Comparison of ENCODE assay signal across 12 cellular contexts in genomic region chr3:169841171-169841570, GRCh38. TPM values are rescaled to one million over a fixed set of nuclear protein-coding genes. Genes with fewer than 3 reads are reported as not detected.
DNase-seq lines count a peak whose midpoint lies in the region; ATAC-seq and TF ChIP-seq lines count a peak whose summit lies in the region.
"Had no signal": no experiment of that assay in that cellular context is flagged by ENCODE, and none has a peak within 500 bp of the region (broad histone marks: within the 10 kb centered on the region; RNA-seq: fewer than 3 reads in every experiment).

No MANE protein-coding gene starts in this region.

- DNase-seq in NCI-H2196 (lab: John Stamatoyannopoulos, UW; ENCODE audit: unreplicated experiment) (peak; percentile 22), NCI-H2196 treated with DMSO at 0.1 percent for 48 hours (lab: John Stamatoyannopoulos, UW; ENCODE audit: unreplicated experiment) (no peak), NCI-H2171 treated with DMSO at 0.1 percent for 48 hours (lab: John Stamatoyannopoulos, UW) (peak; percentile 80), thyroid gland (peak; percentile 27 to 46), vagina (ENCODE audit: extremely low spot score in 2 of 2) (no peak), NCI-H1092 treated with DMSO at 0.1 percent for 48 hours (lab: John Stamatoyannopoulos, UW) (no peak), left ventricle myocardium superior (no peak)
- DNase-seq: NCI-H774, occipital lobe had no signal

- H3K4me3 ChIP-seq in thyroid gland (replicated peaks in 1 of 3): no peak overlapping the region
- no peak overlapping the region for H3K4me3 ChIP-seq in vagina
- H3K4me3 ChIP-seq: ascending aorta, thoracic aorta had no signal

- H3K9me3 ChIP-seq in thyroid gland: no peaks in the 10 kb centered on the region
- no peaks in the 10 kb centered on the region for H3K9me3 ChIP-seq in vagina
- H3K9me3 ChIP-seq: ascending aorta, thoracic aorta had no signal

- H3K4me1 ChIP-seq in thyroid gland (no peaks in the 10 kb centered on the region), vagina (no peaks in the 10 kb centered on the region)
- H3K4me1 ChIP-seq: ascending aorta had no signal

- H3K27me3 ChIP-seq in thyroid gland (no peaks in the 10 kb centered on the region), vagina (no peaks in the 10 kb centered on the region)
- H3K27me3 ChIP-seq: ascending aorta had no signal

- H3K36me3 ChIP-seq in thyroid gland (no peaks in the 10 kb centered on the region), vagina (no peaks in the 10 kb centered on the region)
- H3K36me3 ChIP-seq: ascending aorta, thoracic aorta had no signal

- H3K27ac ChIP-seq in thyroid gland (no peak overlapping the region), vagina (no peak overlapping the region)
- H3K27ac ChIP-seq: ascending aorta, thoracic aorta had no signal

- TF ChIP-seq POLR2A in thyroid gland (IDR thresholded peaks at IDR 0.05) (no peak), vagina (IDR thresholded peaks at IDR 0.05) (no peak)

- intact Hi-C loops in thyroid gland (cut with DNase I) (no loop called here), vagina (cut with DNase I) (no loop called here), left ventricle myocardium superior (cut with micrococcal nuclease) (no loop called here)

- ATAC-seq in HG02885 (IDR thresholded peaks at IDR 0.05; ENCODE audit: poor library complexity, unreplicated experiment) (peak; percentile 76), left ventricle myocardium superior (no peak)

- WGBS in thyroid gland, 2 donors: 39 to 43% methylated on average over 4 of the region's 4 CpGs

- TF ChIP-seq CTCF in thyroid gland (IDR thresholded peaks at IDR 0.05) (no peak), vagina (IDR thresholded peaks at IDR 0.05) (no peak)

RNA-seq across cellular contexts. Expression of gene LRRC34, which starts 28.5 kb away (rescaled TPM):
- total RNA-seq in thyroid gland (1 to 10 TPM; 2.9 to 6.6 (median 5.1) TPM), vagina (0.49 TPM), left ventricle myocardium superior (1.6 TPM)

RNA-seq across cellular contexts. Expression of gene LRRIQ4, which starts 28.5 kb away (rescaled TPM):
- total RNA-seq in thyroid gland (under 1 TPM in 1 of 4 donors, not detected in 3; 0.29 TPM), vagina (not detected), left ventricle myocardium superior (not detected)
- total RNA-seq: ascending aorta, thoracic aorta had no signal

RNA-seq across cellular contexts. Expression of gene LRRC31, which starts 28.6 kb away (rescaled TPM):
- not detected for total RNA-seq in thyroid gland
- total RNA-seq in vagina: not detected
- total RNA-seq in left ventricle myocardium superior: not detected
- total RNA-seq: ascending aorta, occipital lobe, thoracic aorta had no signal

Comparison
In these comparisons a context has a peak if more than half of its experiments do, and no peak if none do; other contexts are left out.
1. DNase-seq: peak in NCI-H2196 (single experiment), NCI-H2171 treated with DMSO at 0.1 percent for 48 hours (single experiment) and thyroid gland (2 of 2); none in NCI-H2196 treated with DMSO at 0.1 percent for 48 hours (single experiment), vagina (0 of 2), NCI-H1092 treated with DMSO at 0.1 percent for 48 hours (single experiment) and left ventricle myocardium superior (single experiment).